ENCODE assay signal across 12 cellular contexts in genomic region chr10:95501203-95502094, GRCh38. TPM values are rescaled to one million over a fixed set of nuclear protein-coding genes. Genes with fewer than 3 reads are reported as not detected.
DNase-seq lines count a peak whose midpoint lies in the region; ATAC-seq lines count a peak whose summit lies in the region.
"Had no signal": no experiment of that assay in that cellular context is flagged by ENCODE, and none has a peak within 500 bp of the region (broad histone marks: within the 10 kb centered on the region; RNA-seq: fewer than 3 reads in every experiment).

No MANE protein-coding gene starts in this region.

- 55% methylated on average over 10 of the region's 10 CpGs for WGBS in right cardiac atrium

- peaks cover 2 to 7% of the 10 kb centered on the region in 2 donors for H3K36me3 ChIP-seq in stomach smooth muscle (ENCODE audit: control insufficient read depth in 2 of 2, insufficient read depth in 2 of 2, low read length in 2 of 2)
- H3K36me3 ChIP-seq: Peyer's patch had no signal

- intact Hi-C loops in right cardiac atrium (cut with DNase I): no loop called here

- H3K4me3 ChIP-seq in right cardiac atrium (ENCODE audit: low read length) (no peak overlapping the region), stomach smooth muscle (ENCODE audit: low read length in 2 of 2) (peak overlapping the region; percentile 35 to 45)
- H3K4me3 ChIP-seq: Peyer's patch had no signal

- ATAC-seq in right cardiac atrium (no peak), GM18909 (IDR thresholded peaks at IDR 0.05; ENCODE audit: poor library complexity, unreplicated experiment) (no peak)

- H3K27me3 ChIP-seq in right cardiac atrium (ENCODE audit: control insufficient read depth, insufficient read depth) (no peaks in the 10 kb centered on the region), stomach smooth muscle (ENCODE audit: control insufficient read depth in 1 of 2, insufficient read depth in 2 of 2, low read length in 2 of 2) (no peaks in the 10 kb centered on the region)
- H3K27me3 ChIP-seq: Peyer's patch had no signal

- H3K4me1 ChIP-seq in right cardiac atrium (ENCODE audit: control insufficient read depth, insufficient read depth, low read length) (peaks cover 28% of the 10 kb centered on the region), stomach smooth muscle (ENCODE audit: control insufficient read depth, insufficient read depth, low read length) (peaks cover 66% of the 10 kb centered on the region)

- H3K9me3 ChIP-seq in right cardiac atrium (ENCODE audit: control insufficient read depth, low read length) (no peaks in the 10 kb centered on the region), stomach smooth muscle (ENCODE audit: control insufficient read depth in 2 of 2, low read length in 2 of 2) (no peaks in the 10 kb centered on the region)
- H3K9me3 ChIP-seq: Peyer's patch had no signal

- DNase-seq in NCI-H146 treated with DMSO at 0.1 percent for 48 hours (lab: John Stamatoyannopoulos, UW; ENCODE audit: unreplicated experiment): peak; percentile 77
- DNase-seq in right cardiac atrium: no peak
- no peak for DNase-seq in NAMALWA (ENCODE audit: low spot score)
- no peak for DNase-seq in NCI-H82 (lab: John Stamatoyannopoulos, UW)
- DNase-seq: activated naive CD8-positive, alpha-beta T cell treated with anti-CD3 and anti-CD28 coated beads, Interleukin-2, amount 10 ng/mL, durations not matched to agents 7 days and 5 days; activated T-cell treated with anti-CD3 and anti-CD28 coated beads, Interleukin-2, amount 50 U/mL, for 1 hour; dermis blood vessel endothelial cell; DND-41; Peyer's patch had no signal

- H3K9ac ChIP-seq in stomach smooth muscle (ENCODE audit: low read length in 2 of 2): peak overlapping the region; percentile 64 to 80

- H3K27ac ChIP-seq in angular gyrus (ENCODE audit: low read depth, low read length) (peak overlapping the region; percentile 5), right cardiac atrium (ENCODE audit: low read length) (peak overlapping the region; percentile 55), stomach smooth muscle (ENCODE audit: low read length) (peak overlapping the region; percentile 94)

RNA-seq across cellular contexts. Expression of gene SORBS1, which starts 59.7 kb away (rescaled TPM):
- 100 to 1,000 TPM; 347 to 511 (median 454) TPM for total RNA-seq in right cardiac atrium
- polyA plus RNA-seq in right cardiac atrium: 225 TPM

Comparison
In these comparisons a context has a peak if more than half of its experiments do, and no peak if none do; other contexts are left out.
1. H3K27ac ChIP-seq: peak in every context shown above with its lines; median percentile 94 in stomach smooth muscle; 55 in right cardiac atrium; 5 in angular gyrus.